9 cellular contexts compared by ENCODE assay signal in genomic region chr4:96839441-96839840, GRCh38.
"Had no signal": no experiment of that assay in that cellular context is flagged by ENCODE, and none has a peak within 500 bp of the region (broad histone marks: within the 10 kb centered on the region; RNA-seq: fewer than 3 reads in every experiment).

No MANE protein-coding gene starts in this region.

- H3K9me3 ChIP-seq: HAP-1 had no signal

- H3K27ac ChIP-seq: GM23248 had no signal

- H3K36me3 ChIP-seq: HAP-1 had no signal

- ATAC-seq: HCT116, K562 had no signal

- H3K4me3 ChIP-seq: GM23248, HAP-1, K562 had no signal

- H3K4me3 Mint-ChIP-seq: HFFc6 had no signal

- H3K4me1 ChIP-seq: HAP-1 had no signal

- H3K27ac Mint-ChIP-seq: HFFc6 had no signal

- DNase-seq: GM23248, GOT3, H7, HFFc6, IMR-90, KG1 had no signal

- H3K9ac ChIP-seq: GM23248 had no signal

- H2AFZ ChIP-seq: GM23248 had no signal
